In genomic region chr12:133130038-133130807, GRCh38 we compare ENCODE assay signal across 8 cellular contexts. TPM values are rescaled to one million over a fixed set of nuclear protein-coding genes. Genes with fewer than 3 reads are reported as not detected.
A peak's percentile ranks its signal among the peaks of the same experiment; 100 is the strongest.
DNase-seq lines count a peak whose midpoint lies in the region; ATAC-seq and TF ChIP-seq lines count a peak whose summit lies in the region.

Gene ZNF10 (plus strand): TSS chr12:133130627. CDS start chr12:133144493, 13,866 bp downstream.
Gene ZNF891 (minus strand): TSS chr12:133130274. CDS start chr12:133121918, 8,356 bp downstream.

- peaks cover 37% of the 10 kb centered on the region for H3K36me3 Mint-ChIP-seq in chondrocyte (ENCODE audit: low read depth)

- no peak for TF ChIP-seq CTCF in AG09309 (IDR thresholded peaks at IDR 0.05; ENCODE audit: control insufficient read depth, insufficient read depth, low read depth, low read length, missing control alignments)
- TF ChIP-seq CTCF in chondrocyte (IDR thresholded peaks at IDR 0.05): no peak

- H3K4me1 Mint-ChIP-seq in chondrocyte (ENCODE audit: low read depth): peaks cover 12% of the 10 kb centered on the region

- peak within 1 kb of the TSS; percentile 82 for H3K4me3 ChIP-seq in AG09309 (ENCODE audit: control insufficient read depth, low read depth, low read length)

- peak within 1 kb of the TSS; percentile 96 for H3K4me3 Mint-ChIP-seq in chondrocyte (ENCODE audit: unreplicated experiment)

- ATAC-seq in GM19023 (IDR thresholded peaks at IDR 0.05; ENCODE audit: unreplicated experiment): peak; percentile 93
- peak; percentile 96 for ATAC-seq in HG03280 (IDR thresholded peaks at IDR 0.05; ENCODE audit: unreplicated experiment)

- no peaks in the 10 kb centered on the region for H3K27me3 Mint-ChIP-seq in chondrocyte (ENCODE audit: low read depth)

- DNase-seq in AG09309 (ENCODE audit: low read depth) (peak; percentile 75), NCI-H345 treated with DMSO at 0.1 percent for 48 hours (lab: John Stamatoyannopoulos, UW; ENCODE audit: unreplicated experiment) (peak; percentile 81), chondrocyte (ENCODE audit: low spot score) (peak; percentile 98), kidney glomerular epithelial cell (lab: John Stamatoyannopoulos, UW) (peak; percentile 90)
- peak; percentile 93 to 96 for DNase-seq in activated CD4-positive, alpha-beta T cell treated with anti-CD3 and anti-CD28 coated beads for 24 hours (ENCODE audit: low read depth in 2 of 2)
- DNase-seq in stimulated activated CD4-positive, alpha-beta T cell treated with anti-CD3 and anti-CD28 coated beads, Interleukin-15, amount 100 ng/mL, for 48 hours (ENCODE audit: low read depth in 2 of 2): peak; percentile 94 to 96

- peaks cover 41% of the 10 kb centered on the region for H3K9me3 Mint-ChIP-seq in chondrocyte (ENCODE audit: low read depth)

- peak within 1 kb of the TSS; percentile 98 for H3K27ac Mint-ChIP-seq in chondrocyte (ENCODE audit: unreplicated experiment)

RNA-seq across cellular contexts. Expression of gene ZNF10, which starts in this region (rescaled TPM):
- 9.2 to 12.5 TPM (median 11.4 TPM) in 3 replicates for total RNA-seq in chondrocyte

RNA-seq across cellular contexts. Expression of gene ZNF891, which starts in this region (rescaled TPM):
- 1.0 to 1.8 TPM (median 1.3 TPM) in 3 replicates for total RNA-seq in chondrocyte

Comparison
In these comparisons a context has a peak if more than half of its experiments do, and no peak if none do; other contexts are left out.
1. Peak in every context shown above with its lines: DNase-seq, ATAC-seq and H3K4me3 ChIP-seq.